8 cellular contexts compared by ENCODE assay signal in genomic region chr19:52189745-52190678, GRCh38. TPM values are rescaled to one million over a fixed set of nuclear protein-coding genes. Genes with fewer than 3 reads are reported as not detected.
DNase-seq lines count a peak whose midpoint lies in the region; ATAC-seq, FAIRE-seq and TF ChIP-seq lines count a peak whose summit lies in the region.

Gene PPP2R1A, plus strand, starts transcription at chr19:52190052. Its CDS starts 45 bp downstream, at chr19:52190097.

- TF ChIP-seq POLR2A in GM12892 (IDR thresholded peaks at IDR 0.05; ENCODE audit: low read depth, low read length) (peak; percentile 92), adrenal gland (IDR thresholded peaks at IDR 0.05) (peak; percentile 97), transverse colon (IDR thresholded peaks at IDR 0.05) (peak; percentile 98)

- H3K9ac ChIP-seq in trophoblast cell (ENCODE audit: low read length) = peak within 1 kb of the TSS; percentile 99

- H3K79me2 ChIP-seq in trophoblast cell (ENCODE audit: control insufficient read depth, insufficient read depth, low read length, poor library complexity) = peaks cover 27% of the 10 kb centered on the region

- intact Hi-C loops in adrenal gland (cut with DNase I) (loop anchor here in 1 of 2 donors (5.0 kb wide), 1 partner anchor 53 kb away; the partner anchor contains the start of gene ZNF616), cardiac septum (cut with DNase I) (loop anchor here (1.0 kb wide), 2 partner anchors 19 to 51 kb away; partner anchors contain the start of genes ZNF616 and ZNF836), transverse colon (cut with DNase I; ENCODE audit: low total_unique reads) (no loop called here)

- H3K14ac ChIP-seq in trophoblast cell (ENCODE audit: low read length) = peak within 1 kb of the TSS; percentile 91

- peak within 1 kb of the TSS; percentile 86 for H4K8ac ChIP-seq in trophoblast cell (ENCODE audit: low read depth, low read length)

- peak within 1 kb of the TSS; percentile 35 for H2AFZ ChIP-seq in trophoblast cell (ENCODE audit: insufficient read depth, low read length, poor library complexity)

- in situ Hi-C loops in transverse colon (cut with MboI; ENCODE audit: low pct_ligation_motif_present in 1 of 4, low pct_unique_long_range_greater_than_20kb in 1 of 4, low sequenced_read_pairs in 3 of 4) = no loop called here

- peak within 1 kb of the TSS; percentile 97 for H3K4ac ChIP-seq in trophoblast cell (ENCODE audit: low read depth, low read length)

- H3K27ac ChIP-seq in adrenal gland = peak within 1 kb of the TSS; percentile 96 to 99 (median 99)
- H3K27ac ChIP-seq in trophoblast cell (ENCODE audit: low read depth, low read length) = peak within 1 kb of the TSS; percentile 93
- H3K27ac ChIP-seq in transverse colon = peak within 1 kb of the TSS; percentile 93 to 99 (median 98)

- peaks cover 17% of the 10 kb centered on the region for H3K79me1 ChIP-seq in trophoblast cell (ENCODE audit: low read length)

- H3K27me3 ChIP-seq in adrenal gland (no peaks in the 10 kb centered on the region), trophoblast cell (ENCODE audit: insufficient read depth, low read length) (no peaks in the 10 kb centered on the region), transverse colon (no peaks in the 10 kb centered on the region)

- H2BK12ac ChIP-seq in trophoblast cell (ENCODE audit: low read length) = no peak within 1 kb of the TSS

- no peaks in the 10 kb centered on the region for H3K9me3 ChIP-seq in adrenal gland (replicated peaks in 1 of 3)
- H3K9me3 ChIP-seq in trophoblast cell (ENCODE audit: insufficient read depth, low read depth, low read length) = no peaks in the 10 kb centered on the region
- no peaks in the 10 kb centered on the region for H3K9me3 ChIP-seq in transverse colon

- H3K4me3 ChIP-seq in adrenal gland (peak within 1 kb of the TSS; percentile 37 to 99 (median 91)), trophoblast cell (ENCODE audit: low read depth, low read length) (peak within 1 kb of the TSS; percentile 98), transverse colon (peak within 1 kb of the TSS; percentile 68 to 98 (median 94))

- H2AK5ac ChIP-seq in trophoblast cell (ENCODE audit: low read length) = peak within 1 kb of the TSS; percentile 77

- FAIRE-seq in GM12892 (lab: Jason Lieb, UNC) = no peak

- H3K4me1 ChIP-seq in adrenal gland (replicated peaks in 1 of 2) = peaks cover 36 to 50% of the 10 kb centered on the region in 2 donors
- H3K4me1 ChIP-seq in trophoblast cell (ENCODE audit: control insufficient read depth in 1 of 2, insufficient read depth in 2 of 2, low read length in 2 of 2) = peaks cover 0 to 9% of the 10 kb centered on the region in 2 experiments
- H3K4me1 ChIP-seq in transverse colon = peaks cover 23 to 41% (median 31%) of the 10 kb centered on the region in 4 donors

- no peak within 1 kb of the TSS for H3K23ac ChIP-seq in trophoblast cell (ENCODE audit: low read length)

- H4K91ac ChIP-seq in trophoblast cell (ENCODE audit: low read depth, low read length) = peak within 1 kb of the TSS; percentile 80

- peak; percentile 88 for DNase-seq in GM12892 (ENCODE audit: insufficient read length)
- peak; percentile 100 for DNase-seq in NCI-H146 (lab: John Stamatoyannopoulos, UW)
- peak; percentile 98 to 100 (median 98) for DNase-seq in T-helper 1 cell
- DNase-seq in adrenal gland = peak; percentile 99 to 100 (median 100)
- peak; percentile 100 for DNase-seq in cardiac septum (ENCODE audit: low spot score)
- DNase-seq in trophoblast cell = peak; percentile 100
- peak; percentile 99 for DNase-seq in transverse colon

- WGBS in adrenal gland, 4 donors = 0% methylated on average over 10 to 81 of the region's 81 CpGs
- no CpG with 5 or more reads among the region's 81 CpGs for WGBS in trophoblast cell (ENCODE audit: extremely low coverage, insufficient coverage, insufficient read length)
- WGBS in transverse colon (ENCODE audit: low coverage in 1 of 2), 2 donors = 0% methylated on average over 49 of the region's 81 CpGs; no CpG with 5 or more reads in 1 of the 2 donors

- peak within 1 kb of the TSS; percentile 93 for H4K12ac ChIP-seq in trophoblast cell (ENCODE audit: low read depth, low read length)

- H3K4me2 ChIP-seq in trophoblast cell (ENCODE audit: low read length) = peak within 1 kb of the TSS; percentile 86

- peaks cover 0 to 9% of the 10 kb centered on the region in 2 donors for H3K36me3 ChIP-seq in adrenal gland (replicated peaks in 1 of 2)
- H3K36me3 ChIP-seq in trophoblast cell (ENCODE audit: control insufficient read depth in 1 of 2, insufficient read depth in 2 of 2, low read length in 2 of 2) = peaks cover 6 to 11% of the 10 kb centered on the region in 2 experiments
- no peaks in the 10 kb centered on the region for H3K36me3 ChIP-seq in transverse colon

- H2BK120ac ChIP-seq in trophoblast cell (ENCODE audit: insufficient read depth, low read length, poor library complexity) = peak within 1 kb of the TSS; percentile 85

- TF ChIP-seq CTCF in adrenal gland (IDR thresholded peaks at IDR 0.05) = peak in 1 of 6 experiments; percentile 1
- peak in 1 of 5 experiments; percentile 8 for TF ChIP-seq CTCF in transverse colon (IDR thresholded peaks at IDR 0.05)

- peak within 1 kb of the TSS; percentile 92 for H2BK5ac ChIP-seq in trophoblast cell (ENCODE audit: low read depth, low read length, poor library complexity)

- ATAC-seq in HG02852 (IDR thresholded peaks at IDR 0.05; ENCODE audit: unreplicated experiment) = peak; percentile 92

- no peak for TF ChIP-seq EP300 in transverse colon (IDR thresholded peaks at IDR 0.05; ENCODE audit: low read depth)

- H3K18ac ChIP-seq in trophoblast cell (ENCODE audit: low read length) = peak within 1 kb of the TSS; percentile 91

RNA-seq across cellular contexts. Expression of gene PPP2R1A, which starts in this region (rescaled TPM):
- polyA plus RNA-seq in GM12892 (2012; ENCODE audit: missing spikeins) = 122 TPM
- total RNA-seq in adrenal gland (1,000 to 10,000 TPM in 1 of 8 donors, 100 to 1,000 TPM in 7; 161 to 1,330 (median 328) TPM), cardiac septum (466 TPM), transverse colon (100 to 1,000 TPM; 179 to 315 (median 227) TPM)
- 100 to 1,000 TPM; 349 to 638 (median 554) TPM for polyA plus RNA-seq in adrenal gland
- 130 and 133 TPM in 2 replicates for polyA plus RNA-seq in trophoblast cell (2013)

Comparison
In these comparisons a context has a peak if more than half of its experiments do, and no peak if none do; other contexts are left out.
1. Peak in every context shown above with its lines: DNase-seq, ATAC-seq, H3K4me3 ChIP-seq and H3K27ac ChIP-seq.